8 cellular contexts compared by ENCODE assay signal in the genomic region with DNA sequence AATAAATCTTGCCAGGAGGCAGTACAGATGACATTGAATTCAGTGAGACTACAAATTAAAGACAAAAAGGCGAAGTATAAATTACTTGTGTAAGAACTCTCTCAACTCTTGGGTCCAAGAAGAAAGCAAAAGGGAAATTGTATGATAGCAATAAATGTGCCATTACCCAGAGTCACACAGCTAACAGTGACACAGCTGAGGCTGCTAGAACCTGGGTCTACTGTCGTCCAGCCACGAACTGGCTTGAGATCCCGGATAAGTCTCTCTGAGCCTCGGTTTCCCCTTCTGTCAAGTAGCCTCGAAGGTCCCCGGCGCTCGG. TPM values are rescaled to one million over a fixed set of nuclear protein-coding genes. Genes with fewer than 3 reads are reported as not detected.
DNase-seq lines count a peak whose midpoint lies in the region; TF ChIP-seq lines count a peak whose summit lies in the region.

No MANE protein-coding gene starts in this region.

- no peaks in the 10 kb centered on the region for H3K9me3 Mint-ChIP-seq in neural progenitor cell

- H3F3A ChIP-seq in neural progenitor cell (ENCODE audit: low read depth), result peaks cover 42% of the 10 kb centered on the region

- H3K4me1 ChIP-seq in ES-I3 (ENCODE audit: insufficient read depth, low read length) (peaks cover 39% of the 10 kb centered on the region), HUES6 (ENCODE audit: control insufficient read depth, insufficient read depth, low read length) (peaks cover 41% of the 10 kb centered on the region), neural progenitor cell (peaks cover 38% of the 10 kb centered on the region)

- intact Hi-C loops in dorsolateral prefrontal cortex (cut with DNase I), result loop anchor here (2.0 to 10.0 kb wide), 5 partner anchors 139 to 469 kb away; no protein-coding TSS in a partner anchor

- peaks cover 6% of the 10 kb centered on the region for H3K27me3 Mint-ChIP-seq in neural progenitor cell (ENCODE audit: insufficient read depth, low read depth)

- H4K20me1 ChIP-seq in neural progenitor cell (ENCODE audit: low read depth), result peaks cover 29% of the 10 kb centered on the region

- H3K36me3 ChIP-seq in ES-I3 (ENCODE audit: insufficient read depth, low read length) (no peaks in the 10 kb centered on the region), HUES6 (ENCODE audit: control insufficient read depth, insufficient read depth, low read length) (no peaks in the 10 kb centered on the region), neural progenitor cell (no peaks in the 10 kb centered on the region)

- H3K9ac ChIP-seq in ES-I3 (ENCODE audit: low read depth, low read length), result peak overlapping the region; percentile 76
- H3K9ac ChIP-seq in HUES6 (ENCODE audit: low read length), result peak overlapping the region; percentile 90
- H3K9ac ChIP-seq in neural progenitor cell, result no peak overlapping the region

- DNase-seq in dorsolateral prefrontal cortex (no peak), neural progenitor cell (ENCODE audit: low spot score) (no peak), AG20443 (ENCODE audit: low spot score) (no peak), GOT3 (lab: John Stamatoyannopoulos, UW) (no peak), putamen (ENCODE audit: low spot score) (no peak)
- DNase-seq in activated CD4-positive, alpha-beta T cell treated with anti-CD3 and anti-CD28 coated beads, Interleukin-2, amount 50 U/mL, for 1 hour, result no peak

- H3K27ac ChIP-seq in HUES6 (ENCODE audit: low read depth, low read length) (no peak overlapping the region), dorsolateral prefrontal cortex (peak overlapping the region in 24 of 59 donors; percentile 19 to 89 (median 74)), neural progenitor cell (no peak overlapping the region)

- no peak overlapping the region for H3K27ac Mint-ChIP-seq in neural progenitor cell

- H3K79me2 ChIP-seq in neural progenitor cell (ENCODE audit: low read depth), result peaks cover 42% of the 10 kb centered on the region

- H2AFZ ChIP-seq in neural progenitor cell (replicated peaks), result peak overlapping the region; percentile 65

- H3K27me3 ChIP-seq in HUES6 (ENCODE audit: control insufficient read depth, insufficient read depth, low read length) (no peaks in the 10 kb centered on the region), dorsolateral prefrontal cortex (peaks cover 0 to 12% (median 0%) of the 10 kb centered on the region in 45 donors), neural progenitor cell (no peaks in the 10 kb centered on the region)

- no peaks in the 10 kb centered on the region for H3K36me3 Mint-ChIP-seq in neural progenitor cell

- H3K9me3 ChIP-seq in ES-I3 (ENCODE audit: control insufficient read depth, insufficient read depth, low read length), result no peaks in the 10 kb centered on the region
- no peaks in the 10 kb centered on the region for H3K9me3 ChIP-seq in HUES6 (ENCODE audit: control insufficient read depth, insufficient read depth, low read depth, low read length)
- no peaks in the 10 kb centered on the region for H3K9me3 ChIP-seq in neural progenitor cell (ENCODE audit: low read depth)

- H3K4me3 Mint-ChIP-seq in neural progenitor cell, result peak overlapping the region; percentile 96

- peaks cover 56% of the 10 kb centered on the region for H3K4me1 Mint-ChIP-seq in neural progenitor cell

- H3K4me2 ChIP-seq in neural progenitor cell, result peak overlapping the region; percentile 81

- H3K4me3 ChIP-seq in HUES6 (ENCODE audit: low read depth, low read length) (peak overlapping the region; percentile 81), dorsolateral prefrontal cortex (peak overlapping the region; percentile 40 to 87 (median 71)), neural progenitor cell (peak overlapping the region; percentile 86)

- TF ChIP-seq CTCF in dorsolateral prefrontal cortex (IDR thresholded peaks at IDR 0.05 in 54 of 56, conservative IDR thresholded peaks at IDR 0.05 in 2 of 56; ENCODE audit: low read depth in 1 of 56, partially characterized antibody in 56 of 56) (no peak), neural progenitor cell (IDR thresholded peaks at IDR 0.05) (no peak)

RNA-seq across cellular contexts. Expression of a gene that starts 0.4 kb away (rescaled TPM):
- total RNA-seq in dorsolateral prefrontal cortex (1 to 10 TPM in 119 of 120 experiments, under 1 TPM in 1; 0.53 to 5.6 (median 3.1) TPM), neural progenitor cell (ENCODE audit: low replicate concordance) (30.3 and 32.0 TPM in 2 replicates)
